ENCODE assay signal across 1 cellular context in genomic region chr19:45616709-45617027, GRCh38.
TF ChIP-seq lines count a peak whose summit lies in the region.

No MANE protein-coding gene starts in this region.

TF ChIP-seq in K562, 482 proteins besides CTCF, POLR2A, EP300 and RAD21 (continued from another document):
- TF ChIP-seq, protein P1, sequence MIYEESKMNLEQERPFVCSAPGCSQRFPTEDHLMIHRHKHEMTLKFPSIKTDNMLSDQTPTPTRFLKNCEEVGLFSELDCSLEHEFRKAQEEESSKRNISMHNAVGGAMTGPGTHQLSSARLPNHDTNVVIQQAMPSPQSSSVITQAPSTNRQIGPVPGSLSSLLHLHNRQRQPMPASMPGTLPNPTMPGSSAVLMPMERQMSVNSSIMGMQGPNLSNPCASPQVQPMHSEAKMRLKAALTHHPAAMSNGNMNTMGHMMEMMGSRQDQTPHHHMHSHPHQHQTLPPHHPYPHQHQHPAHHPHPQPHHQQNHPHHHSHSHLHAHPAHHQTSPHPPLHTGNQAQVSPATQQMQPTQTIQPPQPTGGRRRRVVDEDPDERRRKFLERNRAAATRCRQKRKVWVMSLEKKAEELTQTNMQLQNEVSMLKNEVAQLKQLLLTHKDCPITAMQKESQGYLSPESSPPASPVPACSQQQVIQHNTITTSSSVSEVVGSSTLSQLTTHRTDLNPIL (CRISPR knock-in tag; IDR thresholded peaks at IDR 0.05), result no peak
- TF ChIP-seq ZNF212 (CRISPR knock-in tag; IDR thresholded peaks at IDR 0.05), result no peak
- TF ChIP-seq FOXJ2 (tag; IDR thresholded peaks at IDR 0.05), result no peak
TF ChIP-seq in K562: peak in this region for 15.
